Comparison of ENCODE assay signal across 2 cellular contexts in genomic region chr13:36324881-36325280, GRCh38. TPM values are rescaled to one million over a fixed set of nuclear protein-coding genes. Genes with fewer than 3 reads are reported as not detected.
"Had no signal": no experiment of that assay in that cellular context is flagged by ENCODE, and none has a peak within 500 bp of the region (broad histone marks: within the 10 kb centered on the region; RNA-seq: fewer than 3 reads in every experiment).

No MANE protein-coding gene starts in this region.

RNA-seq across cellular contexts. Expression of gene CCDC169, which starts 27.3 kb away (rescaled TPM):
- total RNA-seq: naive thymus-derived CD8-positive, alpha-beta T cell; vagina had no signal
